ENCODE assay signal across 9 cellular contexts in genomic region chr1:240004086-240004749, GRCh38.
DNase-seq lines count a peak whose midpoint lies in the region; ATAC-seq, FAIRE-seq and TF ChIP-seq lines count a peak whose summit lies in the region.
"Had no signal": no experiment of that assay in that cellular context is flagged by ENCODE, and none has a peak within 500 bp of the region (broad histone marks: within the 10 kb centered on the region; RNA-seq: fewer than 3 reads in every experiment).

No MANE protein-coding gene starts in this region.

- TF ChIP-seq CTCF in AG04450 (IDR thresholded peaks at IDR 0.05; ENCODE audit: low read depth, low read length) (peak; percentile 85), GM10248 (IDR thresholded peaks at IDR 0.05; ENCODE audit: control extremely low read depth, extremely low read depth, low read depth, missing control alignments) (peak; percentile 65), OCI-LY3 (IDR thresholded peaks at IDR 0.05; ENCODE audit: low read depth, low read length) (peak; percentile 81), fibroblast of lung (conservative IDR thresholded peaks at IDR 0.05 in 1 of 2, IDR thresholded peaks at IDR 0.05 in 1 of 2; ENCODE audit: low read depth in 1 of 2, low read length in 2 of 2) (peak; percentile 65 to 86)

- H4K20me1 ChIP-seq in OCI-LY3 (ENCODE audit: insufficient read depth, low read length) (no peaks in the 10 kb centered on the region), fibroblast of lung (ENCODE audit: control insufficient read depth, extremely low read depth, insufficient read depth, low read length) (no peaks in the 10 kb centered on the region)

- H3K4me2 ChIP-seq in OCI-LY3 (ENCODE audit: low read length) (no peak overlapping the region), fibroblast of lung (ENCODE audit: extremely low read depth, insufficient read depth, low read length) (no peak overlapping the region)

- no peak overlapping the region for H3K4me3 ChIP-seq in AG04450 (ENCODE audit: low read depth, low read length)
- no peak overlapping the region for H3K4me3 ChIP-seq in OCI-LY3 (ENCODE audit: low read length)
- no peak overlapping the region for H3K4me3 ChIP-seq in fibroblast of lung (replicated peaks in 1 of 4; ENCODE audit: control extremely low read depth in 1 of 4, insufficient read depth in 1 of 4, low read depth in 3 of 4, low read length in 4 of 4)

- DNase-seq in AG04450 (ENCODE audit: low read depth, low spot score), result no peak
- peak; percentile 27 for DNase-seq in GM10248 (ENCODE audit: extremely low spot score)
- peak in 1 of 2 donors; percentile 28 for DNase-seq in fibroblast of lung (ENCODE audit: low read depth in 2 of 2)
- DNase-seq in urothelium cell line (ENCODE audit: low spot score), result peak; percentile 43
- no peak for DNase-seq in epidermal melanocyte (ENCODE audit: insufficient read length, low spot score)

- FAIRE-seq in urothelium cell line (lab: Jason Lieb, UNC), result no peak

- CTCF ChIA-PET in AG04450 (lab: Charles Lee), result interaction anchor here (0.5 to 5.8 kb wide), 23 partner anchors 9 to 946 kb away, joined by 3 to 38 read pairs (median 5); no protein-coding TSS in a partner anchor
- CTCF ChIA-PET in GM10248 (lab: Yijun Ruan, JAX), result interaction anchor here (0.7 to 2.6 kb wide), 14 partner anchors 8 to 1228 kb away, joined by 3 to 17 read pairs (median 4); no protein-coding TSS in a partner anchor

- no peak overlapping the region for H3K27ac ChIP-seq in AG04450 (ENCODE audit: low read depth, low read length)
- no peak overlapping the region for H3K27ac ChIP-seq in OCI-LY3 (ENCODE audit: low read length)
- H3K27ac ChIP-seq in fibroblast of lung (ENCODE audit: insufficient read depth, low read length), result no peak overlapping the region
- H3K27ac ChIP-seq: epithelial cell of prostate had no signal

- ATAC-seq in GM19463 (IDR thresholded peaks at IDR 0.05; ENCODE audit: unreplicated experiment) (no peak), HG02973 (IDR thresholded peaks at IDR 0.05; ENCODE audit: unreplicated experiment) (no peak)

- H3K79me2 ChIP-seq in OCI-LY3 (ENCODE audit: low read length), result no peaks in the 10 kb centered on the region
- no peaks in the 10 kb centered on the region for H3K79me2 ChIP-seq in fibroblast of lung (ENCODE audit: control insufficient read depth, insufficient read depth, low read length)

- no peaks in the 10 kb centered on the region for H3K4me1 ChIP-seq in OCI-LY3 (ENCODE audit: low read length)
- no peaks in the 10 kb centered on the region for H3K4me1 ChIP-seq in fibroblast of lung (ENCODE audit: control insufficient read depth, extremely low read depth, insufficient read depth, low read length)

- POLR2A ChIA-PET in AG04450 (lab: Yijun Ruan, JAX), result no interaction called here
- POLR2A ChIA-PET in GM10248 (lab: Yijun Ruan, JAX), result no interaction called here

- no peak overlapping the region for H3K9ac ChIP-seq in OCI-LY3 (ENCODE audit: low read length)
- no peak overlapping the region for H3K9ac ChIP-seq in fibroblast of lung (ENCODE audit: insufficient read depth, low read length)

- H2AFZ ChIP-seq in OCI-LY3 (ENCODE audit: low read depth, low read length) (no peak overlapping the region), fibroblast of lung (ENCODE audit: low read length) (no peak overlapping the region)

- H3K27me3 ChIP-seq in AG04450 (ENCODE audit: control insufficient read depth, insufficient read depth, low read length) (peaks cover 2% of the 10 kb centered on the region), OCI-LY3 (ENCODE audit: low read depth, low read length) (no peaks in the 10 kb centered on the region), fibroblast of lung (ENCODE audit: control insufficient read depth, insufficient read depth, low read length) (no peaks in the 10 kb centered on the region)

- no peaks in the 10 kb centered on the region for H3K36me3 ChIP-seq in OCI-LY3 (replicated peaks; ENCODE audit: low read depth, low read length)
- H3K36me3 ChIP-seq in fibroblast of lung (ENCODE audit: control insufficient read depth, insufficient read depth, low read length), result no peaks in the 10 kb centered on the region

- H3K9me3 ChIP-seq in AG04450 (ENCODE audit: control insufficient read depth, insufficient read depth, low read length), result no peaks in the 10 kb centered on the region
- no peaks in the 10 kb centered on the region for H3K9me3 ChIP-seq in OCI-LY3 (ENCODE audit: insufficient read depth, low read length)
- H3K9me3 ChIP-seq in fibroblast of lung (ENCODE audit: control insufficient read depth, insufficient read depth, low read depth, low read length), result no peaks in the 10 kb centered on the region

Comparison
In these comparisons a context has a peak if more than half of its experiments do, and no peak if none do; other contexts are left out.
1. DNase-seq: peak in GM10248 (single experiment) and urothelium cell line (single experiment); none in AG04450 (single experiment) and epidermal melanocyte (single experiment).
2. Peak in every context shown above with its lines, with median percentiles within 50 percentile points of each other: CTCF ChIP-seq.